Comparison of ENCODE assay signal across 15 cellular contexts in genomic region chr1:11569551-11569950, GRCh38.
DNase-seq lines count a peak whose midpoint lies in the region; ATAC-seq and TF ChIP-seq lines count a peak whose summit lies in the region.
"Had no signal": no experiment of that assay in that cellular context is flagged by ENCODE, and none has a peak within 500 bp of the region (broad histone marks: within the 10 kb centered on the region; RNA-seq: fewer than 3 reads in every experiment).

No MANE protein-coding gene starts in this region.

- no peak overlapping the region for H3K4me3 Mint-ChIP-seq in nephron progenitor cell
- H3K4me3 Mint-ChIP-seq in activated naive CD8-positive, alpha-beta T cell treated with anti-CD3 and anti-CD28 coated beads, Interleukin-2, amount 50 U/mL, for 24 hours: no peak overlapping the region
- H3K4me3 Mint-ChIP-seq: H9 had no signal

- peaks cover 46% of the 10 kb centered on the region for H3K4me1 Mint-ChIP-seq in nephron progenitor cell
- H3K4me1 Mint-ChIP-seq in activated naive CD8-positive, alpha-beta T cell treated with anti-CD3 and anti-CD28 coated beads, Interleukin-2, amount 50 U/mL, for 24 hours: no peaks in the 10 kb centered on the region

- H3K9me3 Mint-ChIP-seq in nephron progenitor cell: no peaks in the 10 kb centered on the region
- H3K9me3 Mint-ChIP-seq in activated naive CD8-positive, alpha-beta T cell treated with anti-CD3 and anti-CD28 coated beads, Interleukin-2, amount 50 U/mL, for 24 hours: no peaks in the 10 kb centered on the region
- H3K9me3 Mint-ChIP-seq: H9 had no signal

- H3K27me3 Mint-ChIP-seq in nephron progenitor cell (ENCODE audit: low read depth, poor library complexity): peaks cover 46% of the 10 kb centered on the region
- peaks cover 4% of the 10 kb centered on the region for H3K27me3 Mint-ChIP-seq in activated naive CD8-positive, alpha-beta T cell treated with anti-CD3 and anti-CD28 coated beads, Interleukin-2, amount 50 U/mL, for 24 hours

- H3K27ac Mint-ChIP-seq in nephron progenitor cell: peak overlapping the region; percentile 59
- H3K27ac Mint-ChIP-seq in activated naive CD8-positive, alpha-beta T cell treated with anti-CD3 and anti-CD28 coated beads, Interleukin-2, amount 50 U/mL, for 24 hours: no peak overlapping the region
- H3K27ac Mint-ChIP-seq: H9 had no signal

- H3K27ac ChIP-seq in C4-2B (peak overlapping the region; percentile 2; the same call in 1 of the 2 replicates), VCaP (peak overlapping the region; percentile 53)
- H3K27ac ChIP-seq: Peyer's patch had no signal

- no peaks in the 10 kb centered on the region for H3K36me3 Mint-ChIP-seq in nephron progenitor cell (ENCODE audit: low read depth)
- no peaks in the 10 kb centered on the region for H3K36me3 Mint-ChIP-seq in activated naive CD8-positive, alpha-beta T cell treated with anti-CD3 and anti-CD28 coated beads, Interleukin-2, amount 50 U/mL, for 24 hours (ENCODE audit: low read depth)

- no peak for ATAC-seq in activated naive CD8-positive, alpha-beta T cell treated with anti-CD3 and anti-CD28 coated beads, Interleukin-2, amount 50 U/mL, for 24 hours

- TF ChIP-seq CTCF in C4-2B (conservative IDR thresholded peaks at IDR 0.05): no peak
- TF ChIP-seq CTCF in VCaP (conservative IDR thresholded peaks at IDR 0.05): no peak
- no peak for TF ChIP-seq CTCF in nephron progenitor cell (IDR thresholded peaks at IDR 0.05)

- DNase-seq in HPDE6-E6E7 (ENCODE audit: extremely low spot score) (peak; percentile 53), nephron progenitor cell (no peak), NCI-H524 (lab: John Stamatoyannopoulos, UW) (no peak)
- DNase-seq in activated naive CD8-positive, alpha-beta T cell treated with anti-CD3 and anti-CD28 coated beads, Interleukin-2, amount 50 U/mL, for 24 hours: no peak
- DNase-seq in effector CD4-positive, alpha-beta T cell: no peak
- DNase-seq: AML-193, COR-L47, H9, NCI-H1105 treated with DMSO at 0.1 percent for 48 hours, NCI-H1694 treated with DMSO at 0.1 percent for 48 hours, NCI-H82, Peyer's patch, SHP77 had no signal
